Comparison of ENCODE assay signal across 8 cellular contexts in genomic region chr20:53623454-53624206, GRCh38. TPM values are rescaled to one million over a fixed set of nuclear protein-coding genes. Genes with fewer than 3 reads are reported as not detected.
DNase-seq lines count a peak whose midpoint lies in the region; ATAC-seq and TF ChIP-seq lines count a peak whose summit lies in the region.

No MANE protein-coding gene starts in this region.

- intact Hi-C loops in posterior cingulate gyrus (cut with DNase I): no loop called here

- no peaks in the 10 kb centered on the region for H3K27me3 ChIP-seq in right atrium auricular region

- DNase-seq in HK-2 (ENCODE audit: unreplicated experiment) (peak; percentile 82), RPMI8226 (peak; percentile 76), amygdala (lab: John Stamatoyannopoulos, UW) (peak in 37 of 56 donors; percentile 2 to 59 (median 20)), right atrium auricular region (ENCODE audit: low spot score) (peak; percentile 80), posterior cingulate gyrus (peak in 6 of 10 donors; percentile 23 to 64 (median 26)), NCI-H2081 (lab: John Stamatoyannopoulos, UW) (no peak)

- H3K4me1 ChIP-seq in right atrium auricular region: peaks cover 0 to 33% of the 10 kb centered on the region in 2 donors

- no peaks in the 10 kb centered on the region for H3K9me3 ChIP-seq in right atrium auricular region

- ATAC-seq in GM18498 (IDR thresholded peaks at IDR 0.05; ENCODE audit: unreplicated experiment): peak; percentile 57

- no peaks in the 10 kb centered on the region for H3K36me3 ChIP-seq in right atrium auricular region

- TF ChIP-seq CTCF in 22Rv1 (IDR thresholded peaks at IDR 0.05) (peak; percentile 9; the same call in 1 of the 2 replicates), right atrium auricular region (IDR thresholded peaks at IDR 0.05) (peak in 1 of 2 donors; percentile 14)

- H3K4me3 ChIP-seq in right atrium auricular region: peak overlapping the region; percentile 35 to 43

- H3K27ac ChIP-seq in 22Rv1 (peak overlapping the region; percentile 94), right atrium auricular region (peak overlapping the region; percentile 83 to 85)

RNA-seq across cellular contexts. Expression of gene ZNF217, which starts 30.0 kb away (rescaled TPM):
- 10 to 100 TPM in 1 of 2 donors, 1 to 10 TPM in 1; 7.6 to 13.8 TPM for total RNA-seq in right atrium auricular region

Comparison
In these comparisons a context has a peak if more than half of its experiments do, and no peak if none do; other contexts are left out.
1. DNase-seq: peak in HK-2 (single experiment), RPMI8226 (single experiment), amygdala (37 of 56), right atrium auricular region (single experiment) and posterior cingulate gyrus (6 of 10); none in NCI-H2081 (0 of 2).